Comparison of ENCODE assay signal across 17 cellular contexts in the genomic region with DNA sequence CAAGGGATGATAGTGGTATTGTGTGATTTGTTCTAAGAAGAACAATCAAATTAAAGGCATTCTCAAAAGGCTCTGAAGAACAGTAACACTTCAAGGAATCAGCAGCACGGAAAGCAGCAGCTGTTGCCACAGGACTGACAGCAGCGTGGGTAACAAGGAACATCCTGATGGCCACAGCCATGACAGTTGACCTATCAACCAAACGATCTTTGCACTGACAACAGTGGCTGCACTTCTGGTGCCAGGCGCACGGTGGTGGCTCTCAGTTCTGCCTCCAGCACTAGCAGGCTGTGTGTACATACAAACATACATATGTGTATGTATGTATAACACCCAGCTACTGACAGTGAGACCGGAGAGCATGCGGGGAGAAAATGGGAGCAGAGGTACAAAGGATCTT.
DNase-seq lines count a peak whose midpoint lies in the region; ATAC-seq lines count a peak whose summit lies in the region.
"Had no signal": no experiment of that assay in that cellular context is flagged by ENCODE, and none has a peak within 500 bp of the region (broad histone marks: within the 10 kb centered on the region; RNA-seq: fewer than 3 reads in every experiment).

No MANE protein-coding gene starts in this region.

- in situ Hi-C loops in G401 (cut with HindIII; ENCODE audit: low sequenced_read_pairs) = no loop called here

- no peak for DNase-seq in activated T-cell treated with anti-CD3 and anti-CD28 coated beads, Interleukin-2, amount 50 U/mL, for 72 hours
- no peak for DNase-seq in activated T-cell treated with anti-CD3 and anti-CD28 coated beads, Interleukin-2, amount 50 U/mL, for 48 hours
- no peak for DNase-seq in T-cell
- peak; percentile 21 for DNase-seq in globus pallidus (ENCODE audit: low spot score)
- DNase-seq in stimulated activated naive B cell treated with anti-CD40 and anti-IgM and Interleukin-4, amounts not matched to agents 10 μg/mL and 1 μg/mL and 100 μg/mL, for 72 hours = no peak
- DNase-seq in G401 (ENCODE audit: low spot score) = no peak
- DNase-seq in SHP77 (lab: John Stamatoyannopoulos, UW) = no peak
- DNase-seq: effector memory CD4-positive, alpha-beta T cell; foreskin fibroblast; HFFc6; MM.1S; pancreas; Right ventricle myocardium superior; spleen; testis had no signal

- H3K9me3 Mint-ChIP-seq in activated T-cell treated with anti-CD3 and anti-CD28 coated beads, Interleukin-2, amount 50 U/mL, for 72 hours = peaks cover 1 to 3% of the 10 kb centered on the region in 2 donors
- no peaks in the 10 kb centered on the region for H3K9me3 Mint-ChIP-seq in T-cell
- H3K9me3 Mint-ChIP-seq in stimulated activated naive B cell treated with anti-CD40 and anti-IgM and Interleukin-4, amounts not matched to agents 10 μg/mL and 1 μg/mL and 100 μg/mL, for 72 hours = peaks cover 3% of the 10 kb centered on the region in 2 donors
- H3K9me3 Mint-ChIP-seq: brain, HFFc6 had no signal

- CTCF ChIA-PET in T-cell (lab: Charles Lee) = no interaction called here

- peaks cover 0 to 2% of the 10 kb centered on the region in 2 donors for H3K36me3 Mint-ChIP-seq in activated T-cell treated with anti-CD3 and anti-CD28 coated beads, Interleukin-2, amount 50 U/mL, for 72 hours (ENCODE audit: insufficient read depth in 2 of 2)
- H3K36me3 Mint-ChIP-seq in T-cell = peaks cover 18% of the 10 kb centered on the region
- H3K36me3 Mint-ChIP-seq in stimulated activated naive B cell treated with anti-CD40 and anti-IgM and Interleukin-4, amounts not matched to agents 10 μg/mL and 1 μg/mL and 100 μg/mL, for 72 hours = peaks cover 5 to 9% of the 10 kb centered on the region in 2 donors

- ATAC-seq in activated T-cell treated with anti-CD3 and anti-CD28 coated beads, Interleukin-2, amount 50 U/mL, for 72 hours (replicated peaks in 1 of 2) = no peak
- peak in 1 of 4 experiments; percentile 9 for ATAC-seq in T-cell (replicated peaks in 1 of 4)
- no peak for ATAC-seq in stimulated activated naive B cell treated with anti-CD40 and anti-IgM and Interleukin-4, amounts not matched to agents 10 μg/mL and 1 μg/mL and 100 μg/mL, for 72 hours (replicated peaks)
- ATAC-seq in GM21825 (IDR thresholded peaks at IDR 0.05; ENCODE audit: unreplicated experiment) = no peak

- H3K27ac Mint-ChIP-seq in activated T-cell treated with anti-CD3 and anti-CD28 coated beads, Interleukin-2, amount 50 U/mL, for 72 hours = no peak overlapping the region
- H3K27ac Mint-ChIP-seq in T-cell = peak overlapping the region; percentile 45 to 68
- H3K27ac Mint-ChIP-seq in stimulated activated naive B cell treated with anti-CD40 and anti-IgM and Interleukin-4, amounts not matched to agents 10 μg/mL and 1 μg/mL and 100 μg/mL, for 72 hours = peak overlapping the region; percentile 66
- H3K27ac Mint-ChIP-seq: brain, HFFc6 had no signal

- H3K4me1 Mint-ChIP-seq in activated T-cell treated with anti-CD3 and anti-CD28 coated beads, Interleukin-2, amount 50 U/mL, for 72 hours (ENCODE audit: low read depth) = peaks cover 34% of the 10 kb centered on the region
- peaks cover 57 to 70% (median 64%) of the 10 kb centered on the region in 3 donors for H3K4me1 Mint-ChIP-seq in T-cell
- H3K4me1 Mint-ChIP-seq in stimulated activated naive B cell treated with anti-CD40 and anti-IgM and Interleukin-4, amounts not matched to agents 10 μg/mL and 1 μg/mL and 100 μg/mL, for 72 hours = peaks cover 30 to 44% of the 10 kb centered on the region in 2 donors

- H3K27me3 Mint-ChIP-seq in activated T-cell treated with anti-CD3 and anti-CD28 coated beads, Interleukin-2, amount 50 U/mL, for 72 hours (ENCODE audit: low read depth) = no peaks in the 10 kb centered on the region
- H3K27me3 Mint-ChIP-seq in T-cell = no peaks in the 10 kb centered on the region
- no peaks in the 10 kb centered on the region for H3K27me3 Mint-ChIP-seq in stimulated activated naive B cell treated with anti-CD40 and anti-IgM and Interleukin-4, amounts not matched to agents 10 μg/mL and 1 μg/mL and 100 μg/mL, for 72 hours
- H3K27me3 Mint-ChIP-seq: brain had no signal

- H3K4me3 Mint-ChIP-seq in activated T-cell treated with anti-CD3 and anti-CD28 coated beads, Interleukin-2, amount 50 U/mL, for 72 hours = peak overlapping the region; percentile 5 to 25
- peak overlapping the region in 2 of 3 donors; percentile 5 to 71 for H3K4me3 Mint-ChIP-seq in T-cell
- H3K4me3 Mint-ChIP-seq in stimulated activated naive B cell treated with anti-CD40 and anti-IgM and Interleukin-4, amounts not matched to agents 10 μg/mL and 1 μg/mL and 100 μg/mL, for 72 hours = no peak overlapping the region
- H3K4me3 Mint-ChIP-seq: brain, HFFc6 had no signal

- POLR2A ChIA-PET in T-cell (lab: Charles Lee) = no interaction called here

Comparison
In these comparisons a context has a peak if more than half of its experiments do, and no peak if none do; other contexts are left out.
1. H3K4me3 Mint-ChIP-seq: peak in activated T-cell treated with anti-CD3 and anti-CD28 coated beads, Interleukin-2, amount 50 U/mL, for 72 hours (2 of 2) and T-cell (2 of 3); none in stimulated activated naive B cell treated with anti-CD40 and anti-IgM and Interleukin-4, amounts not matched to agents 10 μg/mL and 1 μg/mL and 100 μg/mL, for 72 hours (0 of 2).